Comparison of ENCODE assay signal across 11 cellular contexts in genomic region chr22:37052386-37053309, GRCh38. TPM values are rescaled to one million over a fixed set of nuclear protein-coding genes. Genes with fewer than 3 reads are reported as not detected.
DNase-seq lines count a peak whose midpoint lies in the region; ATAC-seq and TF ChIP-seq lines count a peak whose summit lies in the region.
"Had no signal": no experiment of that assay in that cellular context is flagged by ENCODE, and none has a peak within 500 bp of the region (broad histone marks: within the 10 kb centered on the region; RNA-seq: fewer than 3 reads in every experiment).

No MANE protein-coding gene starts in this region.

- H3K27ac ChIP-seq in gastroesophageal sphincter (peak overlapping the region in 1 of 4 donors; percentile 65), gastrocnemius medialis (no peak overlapping the region)
- H3K27ac ChIP-seq: body of pancreas had no signal

- TF ChIP-seq EP300 in gastroesophageal sphincter (IDR thresholded peaks at IDR 0.05), result no peak

- no peaks in the 10 kb centered on the region for H3K9me3 ChIP-seq in gastroesophageal sphincter
- no peaks in the 10 kb centered on the region for H3K9me3 ChIP-seq in gastrocnemius medialis
- H3K9me3 ChIP-seq: body of pancreas had no signal

- H3K4me3 ChIP-seq in GM12875 (ENCODE audit: low read depth, low read length) (peak overlapping the region; percentile 55), WI38 (ENCODE audit: low read depth, low read length) (peak overlapping the region; percentile 84), gastroesophageal sphincter (peak overlapping the region; percentile 65 to 88), gastrocnemius medialis (peak overlapping the region in 3 of 4 donors; percentile 45 to 47 (median 46))
- H3K4me3 ChIP-seq: body of pancreas had no signal

- intact Hi-C loops in gastrocnemius medialis (cut with DNase I; ENCODE audit: low total_unique reads), result no loop called here

- no peaks in the 10 kb centered on the region for H3K27me3 ChIP-seq in gastroesophageal sphincter
- peaks cover 0 to 12% (median 12%) of the 10 kb centered on the region in 3 donors for H3K27me3 ChIP-seq in gastrocnemius medialis
- H3K27me3 ChIP-seq: body of pancreas had no signal

- DNase-seq in gastrocnemius medialis, result no peak
- DNase-seq in inferior parietal cortex (ENCODE audit: extremely low spot score), result no peak
- no peak for DNase-seq in AG08395 (ENCODE audit: low spot score)
- no peak for DNase-seq in HuH-7 (ENCODE audit: low spot score)
- DNase-seq: body of pancreas; NCI-H187 treated with DMSO at 0.1 percent for 48 hours; stimulated activated CD4-positive, alpha-beta T cell treated with anti-CD3 and anti-CD28 coated beads, Interleukin-2, amount 100 ng/mL, for 48 hours had no signal

- in situ Hi-C loops in gastrocnemius medialis (cut with MboI; ENCODE audit: low sequenced_read_pairs in 4 of 4), result no loop called here

- H3K4me1 ChIP-seq in gastroesophageal sphincter (peaks cover 0 to 33% (median 9%) of the 10 kb centered on the region in 3 donors), gastrocnemius medialis (no peaks in the 10 kb centered on the region)

- ATAC-seq in gastroesophageal sphincter (no peak), gastrocnemius medialis (no peak), GM21737 (IDR thresholded peaks at IDR 0.05; ENCODE audit: unreplicated experiment) (no peak)

- H3K36me3 ChIP-seq in gastroesophageal sphincter (peaks cover 0 to 35% of the 10 kb centered on the region in 2 donors), gastrocnemius medialis (no peaks in the 10 kb centered on the region)

- TF ChIP-seq POLR2A in gastroesophageal sphincter (IDR thresholded peaks at IDR 0.05) (no peak), gastrocnemius medialis (IDR thresholded peaks at IDR 0.05) (no peak)

- TF ChIP-seq CTCF in GM12875 (IDR thresholded peaks at IDR 0.05; ENCODE audit: borderline replicate concordance, insufficient read depth, low read depth, low read length) (no peak), WI38 (IDR thresholded peaks at IDR 0.05; ENCODE audit: low read depth, low read length) (no peak), gastroesophageal sphincter (IDR thresholded peaks at IDR 0.05) (no peak), gastrocnemius medialis (IDR thresholded peaks at IDR 0.05 in 4 of 5, conservative IDR thresholded peaks at IDR 0.05 in 1 of 5) (no peak)

- 40 to 59% methylated on average over 1 to 10 of the region's 25 CpGs for WGBS in gastroesophageal sphincter (ENCODE audit: low coverage in 1 of 2), 2 donors

RNA-seq across cellular contexts. Expression of gene KCTD17, which starts 1.1 kb away (rescaled TPM):
- total RNA-seq in gastroesophageal sphincter (10 to 100 TPM; 23.3 to 33.2 (median 29.3) TPM), gastrocnemius medialis (1 to 10 TPM; 1.8 to 3.3 (median 2.6) TPM)

RNA-seq across cellular contexts. Expression of gene MPST, which starts 33.1 kb away (rescaled TPM):
- total RNA-seq in gastroesophageal sphincter (100 to 1,000 TPM; 102 to 144 (median 113) TPM), gastrocnemius medialis (100 to 1,000 TPM; 131 to 161 (median 146) TPM)

RNA-seq across cellular contexts. Expression of gene TST, which starts 33.4 kb away (rescaled TPM):
- 10 to 100 TPM; 19.1 to 38.7 (median 31.7) TPM for total RNA-seq in gastroesophageal sphincter
- 10 to 100 TPM; 42.2 to 66.5 (median 51.9) TPM for total RNA-seq in gastrocnemius medialis

RNA-seq across cellular contexts. Expression of gene TMPRSS6, which starts 56.9 kb away (rescaled TPM):
- total RNA-seq in gastroesophageal sphincter (not detected), gastrocnemius medialis (under 1 TPM in 2 of 4 donors, not detected in 2; 0.10 to 0.18 TPM)

Comparison
In these comparisons a context has a peak if more than half of its experiments do, and no peak if none do; other contexts are left out.
1. RNA of gene KCTD17, which starts 1.1 kb away (total RNA-seq): 23.3 to 33.2 TPM in gastroesophageal sphincter; 1.8 to 3.3 TPM in gastrocnemius medialis; every median in the first group is over 4 times any median in the second.
2. Peak in every context shown above with its lines, with median percentiles within 50 percentile points of each other: H3K4me3 ChIP-seq.